8 cellular contexts compared by ENCODE assay signal in genomic region chr7:129054438-129055293, GRCh38. TPM values are rescaled to one million over a fixed set of nuclear protein-coding genes. Genes with fewer than 3 reads are reported as not detected.
DNase-seq lines count a peak whose midpoint lies in the region; ATAC-seq and TF ChIP-seq lines count a peak whose summit lies in the region.

Gene TNPO3, minus strand, starts transcription at chr7:129055111. Its CDS starts 341 bp downstream, at chr7:129054770.

- peak within 1 kb of the TSS; percentile 93 for H3K56ac ChIP-seq in IMR-90 (ENCODE audit: extremely low read depth, insufficient read depth, low read length)

- H3K9me1 ChIP-seq in IMR-90 (ENCODE audit: insufficient read depth, low read length): peaks cover 13% of the 10 kb centered on the region

- peak within 1 kb of the TSS; percentile 99 for H2AK9ac ChIP-seq in IMR-90 (replicated peaks; ENCODE audit: low read depth, low read length, poor library complexity)

- ATAC-seq in GM21526 (IDR thresholded peaks at IDR 0.05; ENCODE audit: low FRiP score, unreplicated experiment) (peak; percentile 85), IMR-90 (ENCODE audit: low read depth) (peak; percentile 93)

- H2BK120ac ChIP-seq in IMR-90 (ENCODE audit: low read depth, low read length): peak within 1 kb of the TSS; percentile 99

- peak within 1 kb of the TSS; percentile 100 for H2AFZ ChIP-seq in IMR-90 (replicated peaks; ENCODE audit: low read length, poor library complexity)

- intact Hi-C loops in IMR-90 (cut with micrococcal nuclease): no loop called here

- dilution Hi-C loops in IMR-90 (cut with HindIII; ENCODE audit: low sequenced_read_pairs, unreplicated experiment): no loop called here

- peak; percentile 95 for TF ChIP-seq POLR2A in IMR-90 (IDR thresholded peaks at IDR 0.05; ENCODE audit: low read depth, low read length)

- H3K4me3 ChIP-seq in IMR-90 (ENCODE audit: insufficient read depth, low read depth, low read length) (peak within 1 kb of the TSS; percentile 83), epithelial cell of proximal tubule (ENCODE audit: low read depth, low read length) (peak within 1 kb of the TSS; percentile 89)

- TF ChIP-seq CTCF in IMR-90 (conservative IDR thresholded peaks at IDR 0.05; ENCODE audit: low read depth, low read length) (no peak), epithelial cell of proximal tubule (conservative IDR thresholded peaks at IDR 0.05; ENCODE audit: low read depth, low read length) (no peak)

- H3K23ac ChIP-seq in IMR-90 (ENCODE audit: low read depth, low read length): peak within 1 kb of the TSS; percentile 99

- DNase-seq in DMS 273 treated with DMSO at 0.1 percent for 48 hours (lab: John Stamatoyannopoulos, UW) (peak; percentile 95), IMR-90 (peak; percentile 88), OCI-M1 (lab: John Stamatoyannopoulos, UW) (peak; percentile 91), activated T-cell treated with anti-CD3 and anti-CD28 coated beads for 4 hours (peak; percentile 89), epithelial cell of proximal tubule (ENCODE audit: low read depth) (no peak), mucosa of gallbladder (ENCODE audit: low spot score) (peak; percentile 93)
- DNase-seq in stimulated activated CD8-positive, alpha-beta memory T cell treated with anti-CD3 and anti-CD28 coated beads, Interleukin-4, amount 100 ng/mL, for 4 hours (ENCODE audit: low read depth in 2 of 2, low spot score in 1 of 2): peak; percentile 79 to 84

- TSS peak; percentile 39 for BruUV-seq in IMR-90 (replicated peaks; lab: Mats Ljungman, UMichigan)

- H3K14ac ChIP-seq in IMR-90 (replicated peaks; ENCODE audit: low read depth, low read length): peak within 1 kb of the TSS; percentile 99

- peak within 1 kb of the TSS; percentile 97 for H3K4me2 ChIP-seq in IMR-90 (ENCODE audit: low read depth, low read length)

- H3K18ac ChIP-seq in IMR-90 (ENCODE audit: low read depth, low read length): peak within 1 kb of the TSS; percentile 88

- peaks cover 16% of the 10 kb centered on the region for H4K20me1 ChIP-seq in IMR-90 (ENCODE audit: insufficient read depth, low read length)

- peak within 1 kb of the TSS; percentile 96 for H4K91ac ChIP-seq in IMR-90 (ENCODE audit: insufficient read depth, low read depth, low read length)

- peak within 1 kb of the TSS; percentile 97 for H4K5ac ChIP-seq in IMR-90 (ENCODE audit: low read depth, low read length)

- H2BK5ac ChIP-seq in IMR-90 (ENCODE audit: low read depth, low read length, poor library complexity, severe bottlenecking): peak within 1 kb of the TSS; percentile 95

- POLR2A ChIA-PET in IMR-90 (lab: Charles Lee; ENCODE audit: unreplicated experiment): interaction anchor here (0.6 to 1.3 kb wide), 4 partner anchors 10 to 109 kb away, joined by 3 to 5 read pairs (median 3); no protein-coding TSS in a partner anchor

- H2AK5ac ChIP-seq in IMR-90 (ENCODE audit: low read depth, low read length): peak within 1 kb of the TSS; percentile 92

- peaks cover under 1% of the 10 kb centered on the region; the same call in 1 of the 2 replicates for H3K27me3 ChIP-seq in IMR-90 (ENCODE audit: control insufficient read depth, insufficient read depth, low read length)

- H3K79me1 ChIP-seq in IMR-90 (ENCODE audit: low read depth in 1 of 2, low read length in 2 of 2): peaks cover 0 to 44% of the 10 kb centered on the region in 2 experiments; a peak in 3 of 4 replicates

- peak within 1 kb of the TSS; percentile 100 for H3K4ac ChIP-seq in IMR-90 (ENCODE audit: low read depth, low read length)

- H2BK15ac ChIP-seq in IMR-90 (ENCODE audit: low read depth, low read length): peak within 1 kb of the TSS; percentile 95; the same call in 2 of the 3 replicates

- CTCF ChIA-PET in IMR-90 (lab: Yijun Ruan, JAX): interaction anchor here (1.8 kb wide), 1 partner anchor 37 kb away, joined by 6 read pairs; no protein-coding TSS in a partner anchor

- 0% methylated on average over 40 of the region's 59 CpGs; no CpG with 5 or more reads in 1 of the 2 experiments for WGBS in IMR-90 (ENCODE audit: extremely low coverage in 2 of 2, insufficient read length in 1 of 2), 2 experiments

- peak within 1 kb of the TSS; percentile 91 for H2BK20ac ChIP-seq in IMR-90 (ENCODE audit: low read depth, low read length)

- no peaks in the 10 kb centered on the region for H3K36me3 ChIP-seq in IMR-90 (ENCODE audit: control insufficient read depth, insufficient read depth, low read length)

- no peaks in the 10 kb centered on the region for H3K9me3 ChIP-seq in IMR-90 (ENCODE audit: control insufficient read depth, insufficient read depth, low read length)

- H3K27ac ChIP-seq in IMR-90 (ENCODE audit: insufficient read depth, low read length): peak within 1 kb of the TSS; percentile 84

- no peaks in the 10 kb centered on the region; the same call in 1 of the 2 replicates for H3K4me1 ChIP-seq in IMR-90 (ENCODE audit: control insufficient read depth, insufficient read depth, low read length)

- in situ Hi-C loops in IMR-90 (cut with MboI; ENCODE audit: low sequenced_read_pairs): no loop called here

- H3K9ac ChIP-seq in IMR-90 (ENCODE audit: low read depth, low read length): peak within 1 kb of the TSS; percentile 87

- TF ChIP-seq RAD21 in IMR-90 (IDR thresholded peaks at IDR 0.05; ENCODE audit: low read length): no peak

- H4K8ac ChIP-seq in IMR-90 (ENCODE audit: low read depth in 2 of 2, low read length in 2 of 2): peak within 1 kb of the TSS; percentile 78 to 99

TF ChIP-seq in IMR-90, 13 proteins besides CTCF, POLR2A, EP300 and RAD21:
- 0 out of 2 replicates have a peak, but pooled peaks have one; percentile 35 for TF ChIP-seq MXI1 (IDR thresholded peaks at IDR 0.05; ENCODE audit: borderline replicate concordance, low read depth, low read length)
- TF ChIP-seq RFX5 (IDR thresholded peaks at IDR 0.05; ENCODE audit: low read depth, low read length): peak; percentile 47; the same call in 1 of the 2 replicates
- no peak for TF ChIP-seq SMC3 (IDR thresholded peaks at IDR 0.05; ENCODE audit: low read depth, low read length)
- TF ChIP-seq, protein P1, sequence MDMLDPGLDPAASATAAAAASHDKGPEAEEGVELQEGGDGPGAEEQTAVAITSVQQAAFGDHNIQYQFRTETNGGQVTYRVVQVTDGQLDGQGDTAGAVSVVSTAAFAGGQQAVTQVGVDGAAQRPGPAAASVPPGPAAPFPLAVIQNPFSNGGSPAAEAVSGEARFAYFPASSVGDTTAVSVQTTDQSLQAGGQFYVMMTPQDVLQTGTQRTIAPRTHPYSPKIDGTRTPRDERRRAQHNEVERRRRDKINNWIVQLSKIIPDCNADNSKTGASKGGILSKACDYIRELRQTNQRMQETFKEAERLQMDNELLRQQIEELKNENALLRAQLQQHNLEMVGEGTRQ (IDR thresholded peaks at IDR 0.05; ENCODE audit: low read depth, low read length): no peak
- TF ChIP-seq BHLHE40 (IDR thresholded peaks at IDR 0.05; ENCODE audit: low read depth, low read length): peak; percentile 49; the same call in 1 of the 2 replicates
- no peak for TF ChIP-seq CEBPB (IDR thresholded peaks at IDR 0.05; ENCODE audit: low read depth, low read length)
- peak; percentile 1 for TF ChIP-seq RCOR1 (IDR thresholded peaks at IDR 0.05; ENCODE audit: insufficient replicate concordance, low read length)

RNA-seq across cellular contexts. Expression of gene TNPO3, which starts in this region (rescaled TPM):
- total RNA-seq in IMR-90 (2012; rRNA removed) (77.2 and 78.6 TPM in 2 replicates), epithelial cell of proximal tubule (52.5 and 53.2 TPM in 2 replicates), mucosa of gallbladder (44.0 TPM)
- polyA plus RNA-seq in IMR-90 (2012; rRNA removed): 21.8 and 24.2 TPM in 2 replicates
- 10.8 and 15.9 TPM in 2 replicates for polyA plus RNA-seq in IMR-90 (2012; cell fraction: cytosol; rRNA removed)
- polyA plus RNA-seq in IMR-90 (2012; cell fraction: nucleus; rRNA removed; ENCODE audit: low replicate concordance): 9.7 and 20.1 TPM in 2 replicates
